In the genomic region with DNA sequence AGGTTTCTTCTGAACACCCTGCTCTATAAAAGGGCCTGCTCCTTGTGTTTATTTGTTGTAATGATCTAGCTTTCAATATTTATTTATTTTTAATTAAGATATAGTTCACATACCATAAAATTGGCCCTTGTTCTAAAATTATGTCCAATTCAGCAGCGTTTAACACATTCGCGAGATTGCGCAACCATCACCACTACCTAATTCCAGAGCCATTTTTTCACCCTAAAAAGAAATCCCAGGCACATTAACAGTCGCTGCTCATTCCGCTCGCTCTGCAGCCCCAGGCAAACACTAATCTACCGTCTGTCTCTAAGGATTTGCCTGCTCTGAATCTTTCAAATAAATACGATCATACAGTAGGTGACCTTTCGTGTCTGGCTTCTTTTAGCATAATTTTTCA, we compare ENCODE assay signal across 3 cellular contexts.
A peak's percentile ranks its signal among the peaks of the same experiment; 100 is the strongest.
TF ChIP-seq lines count a peak whose summit lies in the region.

No MANE protein-coding gene starts in this region.

TF ChIP-seq in A549, 52 proteins besides CTCF, POLR2A, EP300 and RAD21:
- TF ChIP-seq CEBPB (IDR thresholded peaks at IDR 0.05) (peak; percentile 80 to 82; a peak in 3 of 4 replicates), NPAS2 (CRISPR knock-in tag; IDR thresholded peaks at IDR 0.05; ENCODE audit: borderline replicate concordance) (no peak)

TF ChIP-seq in IMR-90, 13 proteins besides CTCF, POLR2A, EP300 and RAD21:
- TF ChIP-seq CEBPB (IDR thresholded peaks at IDR 0.05; ENCODE audit: low read depth, low read length) (peak; percentile 89), SMC3 (IDR thresholded peaks at IDR 0.05; ENCODE audit: low read depth, low read length) (no peak)

TF ChIP-seq in K562, 482 proteins besides CTCF, POLR2A, EP300 and RAD21:
- TF ChIP-seq POLR3A (IDR thresholded peaks at IDR 0.05; ENCODE audit: borderline replicate concordance, extremely low read depth, insufficient read depth, insufficient read length) (no peak), CEBPG (CRISPR knock-in tag; IDR thresholded peaks at IDR 0.05) (0 out of 2 replicates have a peak, but pooled peaks have one; percentile 20), CEBPG (tag; conservative IDR thresholded peaks at IDR 0.05 in 1 of 2, IDR thresholded peaks at IDR 0.05 in 1 of 2) (peak; percentile 46 to 97; a peak in 3 of 4 replicates), CHD4 (IDR thresholded peaks at IDR 0.05; ENCODE audit: insufficient read depth, insufficient replicate concordance, low read depth, low read length, poor library complexity, severe bottlenecking) (no peak), SP2 (IDR thresholded peaks at IDR 0.05; ENCODE audit: extremely low read depth, low read depth, low read length, poor library complexity, severe bottlenecking) (no peak), STAG1 (CRISPR knock-in tag; IDR thresholded peaks at IDR 0.05; ENCODE audit: borderline replicate concordance) (no peak), ZNF324 (CRISPR knock-in tag; IDR thresholded peaks at IDR 0.05) (no peak), CEBPB (tag; IDR thresholded peaks at IDR 0.05) (peak; percentile 96), HDAC8 (tag; IDR thresholded peaks at IDR 0.05) (no peak)
- TF ChIP-seq, protein P1, sequence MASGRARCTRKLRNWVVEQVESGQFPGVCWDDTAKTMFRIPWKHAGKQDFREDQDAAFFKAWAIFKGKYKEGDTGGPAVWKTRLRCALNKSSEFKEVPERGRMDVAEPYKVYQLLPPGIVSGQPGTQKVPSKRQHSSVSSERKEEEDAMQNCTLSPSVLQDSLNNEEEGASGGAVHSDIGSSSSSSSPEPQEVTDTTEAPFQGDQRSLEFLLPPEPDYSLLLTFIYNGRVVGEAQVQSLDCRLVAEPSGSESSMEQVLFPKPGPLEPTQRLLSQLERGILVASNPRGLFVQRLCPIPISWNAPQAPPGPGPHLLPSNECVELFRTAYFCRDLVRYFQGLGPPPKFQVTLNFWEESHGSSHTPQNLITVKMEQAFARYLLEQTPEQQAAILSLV (tag; IDR thresholded peaks at IDR 0.05), result peak; percentile 65; the same call in 1 of the 2 replicates
